In genomic region chr16:546909-547770, GRCh38 we compare ENCODE assay signal across 6 cellular contexts. TPM values are rescaled to one million over a fixed set of nuclear protein-coding genes. Genes with fewer than 3 reads are reported as not detected.
DNase-seq lines count a peak whose midpoint lies in the region; ATAC-seq and TF ChIP-seq lines count a peak whose summit lies in the region.

No MANE protein-coding gene starts in this region.

- H3K36me3 Mint-ChIP-seq in WTC11, result no peaks in the 10 kb centered on the region

- H3K4me1 Mint-ChIP-seq in WTC11, result no peaks in the 10 kb centered on the region

- H3K4me3 Mint-ChIP-seq in WTC11, result no peak overlapping the region

- no peak overlapping the region for H3K27ac ChIP-seq in gastroesophageal sphincter

- 45% methylated on average over 2 of the region's 60 CpGs; no CpG with 5 or more reads in 1 of the 2 donors for WGBS in gastroesophageal sphincter (ENCODE audit: low coverage in 1 of 2), 2 donors

- POLR2A ChIA-PET in WTC11 (lab: Charles Lee), result no interaction called here

- no peak for TF ChIP-seq POLR2A in gastroesophageal sphincter (IDR thresholded peaks at IDR 0.05)

- no peak overlapping the region for H3K27ac Mint-ChIP-seq in WTC11

- peak; percentile 59 for ATAC-seq in WTC11
- ATAC-seq in gastroesophageal sphincter, result peak; percentile 61
- no peak for ATAC-seq in GM18502 (IDR thresholded peaks at IDR 0.05; ENCODE audit: poor library complexity, unreplicated experiment)
- no peak for ATAC-seq in GM19035 (IDR thresholded peaks at IDR 0.05; ENCODE audit: unreplicated experiment)

- no peak for TF ChIP-seq EP300 in gastroesophageal sphincter (IDR thresholded peaks at IDR 0.05)

- peak; percentile 37 for DNase-seq in DMS153 treated with DMSO at 0.1 percent for 48 hours (lab: John Stamatoyannopoulos, UW; ENCODE audit: unreplicated experiment)
- peak; percentile 88 for DNase-seq in WTC11 (ENCODE audit: low spot score)
- peak; percentile 28 for DNase-seq in stimulated activated naive CD4-positive, alpha-beta T cell treated with Interleukin-2 at 50 U/mL for 16 hours (lab: John Stamatoyannopoulos, UW)

- TF ChIP-seq CTCF in WTC11 (IDR thresholded peaks at IDR 0.05) (peak; percentile 38; the same call in 1 of the 2 replicates), gastroesophageal sphincter (IDR thresholded peaks at IDR 0.05) (peak in 3 of 4 experiments; percentile 34 to 54 (median 52))

- H3K4me1 ChIP-seq in gastroesophageal sphincter, result peaks cover 0 to 7% (median 0%) of the 10 kb centered on the region in 3 donors

- H3K27me3 ChIP-seq in gastroesophageal sphincter, result no peaks in the 10 kb centered on the region

- CTCF ChIA-PET in WTC11 (lab: Charles Lee), result interaction anchor here (0.9 to 2.2 kb wide), 8 partner anchors 12 to 238 kb away, joined by 3 to 11 read pairs (median 5); partner anchors contain the start of gene NHLRC4

- no peaks in the 10 kb centered on the region for H3K9me3 Mint-ChIP-seq in WTC11

- H3K9me3 ChIP-seq in gastroesophageal sphincter, result no peaks in the 10 kb centered on the region

- peaks cover 0 to 61% of the 10 kb centered on the region in 2 donors for H3K36me3 ChIP-seq in gastroesophageal sphincter

- no peaks in the 10 kb centered on the region for H3K27me3 Mint-ChIP-seq in WTC11 (ENCODE audit: low read depth)

- peak overlapping the region in 1 of 2 donors; percentile 29 for H3K4me3 ChIP-seq in gastroesophageal sphincter

TF ChIP-seq in WTC11, 78 proteins besides CTCF, POLR2A, EP300 and RAD21:
- no peak for TF ChIP-seq CREM (CRISPR knock-in tag; IDR thresholded peaks at IDR 0.05)
- peak; percentile 92 for TF ChIP-seq ZNF263 (CRISPR knock-in tag; IDR thresholded peaks at IDR 0.05; ENCODE audit: low read depth)

RNA-seq across cellular contexts. Expression of gene PRR35, which starts 13.1 kb away (rescaled TPM):
- total RNA-seq in WTC11 (2021) (0.72 to 1.1 TPM (median 0.94 TPM) in 3 replicates), gastroesophageal sphincter (not detected)

RNA-seq across cellular contexts. Expression of gene CAPN15, which starts 19.6 kb away (rescaled TPM):
- 89.3 to 110 TPM (median 93.8 TPM) in 3 replicates for total RNA-seq in WTC11 (2021)
- total RNA-seq in gastroesophageal sphincter, result 10 to 100 TPM; 21.8 to 42.7 (median 29.2) TPM

RNA-seq across cellular contexts. Expression of gene NHLRC4, which starts 19.7 kb away (rescaled TPM):
- total RNA-seq in WTC11 (2021) (0.76 to 0.92 TPM (median 0.87 TPM) in 3 replicates), gastroesophageal sphincter (1 to 10 TPM in 2 of 4 donors, under 1 TPM in 2; 0.47 to 2.9 (median 0.87) TPM)

RNA-seq across cellular contexts. Expression of gene PIGQ, which starts 22.6 kb away (rescaled TPM):
- total RNA-seq in WTC11 (2021), result 57.7 to 63.7 TPM (median 60.8 TPM) in 3 replicates
- 10 to 100 TPM; 30.4 to 42.4 (median 36.8) TPM for total RNA-seq in gastroesophageal sphincter

RNA-seq across cellular contexts. Expression of gene RAB40C, which starts 42.7 kb away (rescaled TPM):
- total RNA-seq in WTC11 (2021) (22.5 to 28.0 TPM (median 26.2 TPM) in 3 replicates), gastroesophageal sphincter (10 to 100 TPM; 17.7 to 28.3 (median 22.1) TPM)

Comparison
In these comparisons a context has a peak if more than half of its experiments do, and no peak if none do; other contexts are left out.
1. DNase-seq: peak in every context shown above with its lines; median percentile 88 in WTC11; 37 in DMS153 treated with DMSO at 0.1 percent for 48 hours; 28 in stimulated activated naive CD4-positive, alpha-beta T cell treated with Interleukin-2 at 50 U/mL for 16 hours.
2. ATAC-seq: peak in WTC11 (single experiment) and gastroesophageal sphincter (single experiment); none in GM18502 (single experiment) and GM19035 (single experiment).